Comparison of ENCODE assay signal across 1 cellular context in genomic region chr4:105126311-105127153, GRCh38.
TF ChIP-seq lines count a peak whose summit lies in the region.

No MANE protein-coding gene starts in this region.

TF ChIP-seq in IMR-90, 13 proteins besides CTCF, POLR2A, EP300 and RAD21:
- TF ChIP-seq CHD1 (IDR thresholded peaks at IDR 0.05; ENCODE audit: low read depth, low read length): no peak
- no peak for TF ChIP-seq ELK1 (IDR thresholded peaks at IDR 0.05; ENCODE audit: borderline replicate concordance, low read depth, low read length)
- TF ChIP-seq CEBPB (IDR thresholded peaks at IDR 0.05; ENCODE audit: low read depth, low read length): 0 out of 2 replicates have a peak, but pooled peaks have one; percentile 6
- no peak for TF ChIP-seq BHLHE40 (IDR thresholded peaks at IDR 0.05; ENCODE audit: low read depth, low read length)
- TF ChIP-seq RCOR1 (IDR thresholded peaks at IDR 0.05; ENCODE audit: insufficient replicate concordance, low read length): no peak
- TF ChIP-seq MXI1 (IDR thresholded peaks at IDR 0.05; ENCODE audit: borderline replicate concordance, low read depth, low read length): no peak
